In the genomic region with DNA sequence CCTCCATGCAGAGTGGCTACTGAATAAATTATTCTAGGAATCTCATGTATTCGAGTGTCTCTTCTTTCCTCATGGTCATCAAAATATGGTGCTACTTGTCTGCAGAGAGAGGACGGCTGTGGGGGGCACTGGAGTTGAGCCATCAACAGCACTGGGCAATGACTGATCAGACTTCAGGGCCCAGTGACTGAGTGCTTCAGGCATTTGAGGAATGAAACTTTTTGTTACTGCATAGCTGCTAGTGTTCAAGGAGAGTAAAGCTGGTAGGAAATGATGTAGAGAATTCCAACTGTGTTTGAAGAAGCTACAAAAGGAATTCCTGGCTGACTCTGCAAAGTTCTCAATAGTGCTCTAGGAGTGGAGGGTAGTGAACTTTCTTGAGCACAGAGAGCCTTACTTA, we compare ENCODE assay signal across 14 cellular contexts.
DNase-seq lines count a peak whose midpoint lies in the region; ATAC-seq and TF ChIP-seq lines count a peak whose summit lies in the region.
"Had no signal": no experiment of that assay in that cellular context is flagged by ENCODE, and none has a peak within 500 bp of the region (broad histone marks: within the 10 kb centered on the region; RNA-seq: fewer than 3 reads in every experiment).

No MANE protein-coding gene starts in this region.

- H3K4me1 ChIP-seq in mesodermal cell (ENCODE audit: control insufficient read depth, insufficient read depth, low read length, poor library complexity, severe bottlenecking) (peaks cover 44% of the 10 kb centered on the region), gastroesophageal sphincter (no peaks in the 10 kb centered on the region)

- ATAC-seq in GM18858 (IDR thresholded peaks at IDR 0.05; ENCODE audit: unreplicated experiment) (no peak), gastroesophageal sphincter (no peak)

- no peaks in the 10 kb centered on the region for H3K27me3 ChIP-seq in MG63
- no peaks in the 10 kb centered on the region for H3K27me3 ChIP-seq in gastroesophageal sphincter

- no peak for TF ChIP-seq CTCF in endothelial cell (IDR thresholded peaks at IDR 0.05; ENCODE audit: unreplicated experiment)
- no peak for TF ChIP-seq CTCF in gastroesophageal sphincter (IDR thresholded peaks at IDR 0.05)
- no peak for TF ChIP-seq CTCF in Calu3 (IDR thresholded peaks at IDR 0.05; ENCODE audit: unreplicated experiment)

- no peaks in the 10 kb centered on the region for H3K27me3 Mint-ChIP-seq in endothelial cell (ENCODE audit: unreplicated experiment)
- H3K27me3 Mint-ChIP-seq in Calu3 (ENCODE audit: unreplicated experiment) = no peaks in the 10 kb centered on the region

- 20 to 43% methylated on average over 1 of the region's 2 CpGs for WGBS in mesodermal cell (ENCODE audit: insufficient coverage in 2 of 2), 2 experiments
- 67 to 90% methylated on average over 1 to 2 of the region's 2 CpGs for WGBS in gastroesophageal sphincter (ENCODE audit: low coverage in 1 of 2), 2 donors

- DNase-seq in AG20443 (ENCODE audit: low spot score) (peak; percentile 75), MG63 (peak; percentile 79), endothelial cell (ENCODE audit: low spot score) (peak; percentile 3), globus pallidus (ENCODE audit: low spot score) (no peak), Calu3 (no peak)
- DNase-seq: activated CD4-positive, CD25-positive, alpha-beta regulatory T cell treated with anti-CD3 and anti-CD28 coated beads, Interleukin-2, amount 50 U/mL, for 72 hours; activated naive CD4-positive, alpha-beta T cell treated with anti-CD3 and anti-CD28 coated beads, Interleukin-2, amount 10 ng/mL, durations not matched to agents 7 days and 5 days; CD4-positive, alpha-beta memory T cell; effector CD8-positive, alpha-beta T cell; GOT3; NCI-H1436 treated with DMSO at 0.1 percent for 48 hours had no signal

- no TSS peak for BruUV-seq in Calu3 (replicated peaks; lab: Mats Ljungman, UMichigan)

- H3K9me3 ChIP-seq in MG63 (no peaks in the 10 kb centered on the region), mesodermal cell (ENCODE audit: control insufficient read depth, low read length) (no peaks in the 10 kb centered on the region), gastroesophageal sphincter (no peaks in the 10 kb centered on the region)

- H3K9me3 Mint-ChIP-seq in endothelial cell (ENCODE audit: unreplicated experiment) = no peaks in the 10 kb centered on the region
- H3K9me3 Mint-ChIP-seq in Calu3 (ENCODE audit: low read depth, unreplicated experiment) = no peaks in the 10 kb centered on the region
- H3K9me3 Mint-ChIP-seq: activated naive CD4-positive, alpha-beta T cell treated with anti-CD3 and anti-CD28 coated beads, Interleukin-2, amount 10 ng/mL, durations not matched to agents 7 days and 5 days had no signal

- H3K27ac ChIP-seq in mesodermal cell (ENCODE audit: low read depth, low read length, severe bottlenecking) (peak overlapping the region; percentile 81), gastroesophageal sphincter (no peak overlapping the region)

- intact Hi-C loops in Calu3 (cut with micrococcal nuclease; ENCODE audit: unreplicated experiment) = no loop called here

- H3K4me3 Mint-ChIP-seq in endothelial cell (ENCODE audit: unreplicated experiment) = no peak overlapping the region
- H3K4me3 Mint-ChIP-seq in Calu3 (ENCODE audit: low read depth, unreplicated experiment) = no peak overlapping the region
- H3K4me3 Mint-ChIP-seq: activated naive CD4-positive, alpha-beta T cell treated with anti-CD3 and anti-CD28 coated beads, Interleukin-2, amount 10 ng/mL, durations not matched to agents 7 days and 5 days; CD4-positive, alpha-beta memory T cell had no signal

- CTCF ChIA-PET in Calu3 (lab: Charles Lee) = interaction anchor here (0.7 kb wide), 1 partner anchor 1718 kb away, joined by 3 read pairs; no protein-coding TSS in a partner anchor

- H3K4me1 Mint-ChIP-seq in endothelial cell (ENCODE audit: unreplicated experiment) (peaks cover 11% of the 10 kb centered on the region), Calu3 (ENCODE audit: low read depth, unreplicated experiment) (no peaks in the 10 kb centered on the region)

- H3K4me3 ChIP-seq in MG63 (no peak overlapping the region), mesodermal cell (ENCODE audit: extremely low read depth, insufficient read depth, low read length, poor library complexity, severe bottlenecking) (no peak overlapping the region), gastroesophageal sphincter (no peak overlapping the region)

- TF ChIP-seq EP300 in gastroesophageal sphincter (IDR thresholded peaks at IDR 0.05) = no peak

- H3K36me3 Mint-ChIP-seq in endothelial cell (ENCODE audit: low read depth, unreplicated experiment) (no peaks in the 10 kb centered on the region), Calu3 (ENCODE audit: insufficient read depth, unreplicated experiment) (no peaks in the 10 kb centered on the region)
- H3K36me3 Mint-ChIP-seq: activated naive CD4-positive, alpha-beta T cell treated with anti-CD3 and anti-CD28 coated beads, Interleukin-2, amount 10 ng/mL, durations not matched to agents 7 days and 5 days; CD4-positive, alpha-beta memory T cell had no signal

- H3K36me3 ChIP-seq in MG63 = peaks cover 7% of the 10 kb centered on the region
- H3K36me3 ChIP-seq in mesodermal cell (ENCODE audit: control insufficient read depth, insufficient read depth, low read length) = peaks cover 33% of the 10 kb centered on the region
- H3K36me3 ChIP-seq in gastroesophageal sphincter = peaks cover 0 to 20% of the 10 kb centered on the region in 2 donors

- no peak for TF ChIP-seq POLR2A in gastroesophageal sphincter (IDR thresholded peaks at IDR 0.05)

- H3K27ac Mint-ChIP-seq in endothelial cell (ENCODE audit: unreplicated experiment) = peak overlapping the region; percentile 7
- H3K27ac Mint-ChIP-seq in Calu3 (ENCODE audit: unreplicated experiment) = no peak overlapping the region
- H3K27ac Mint-ChIP-seq: activated naive CD4-positive, alpha-beta T cell treated with anti-CD3 and anti-CD28 coated beads, Interleukin-2, amount 10 ng/mL, durations not matched to agents 7 days and 5 days; CD4-positive, alpha-beta memory T cell had no signal

Comparison
In these comparisons a context has a peak if more than half of its experiments do, and no peak if none do; other contexts are left out.
1. DNase-seq: peak in AG20443 (single experiment), MG63 (single experiment) and endothelial cell (single experiment); none in globus pallidus (single experiment) and Calu3 (single experiment).